Comparison of ENCODE assay signal across 8 cellular contexts in the genomic region with DNA sequence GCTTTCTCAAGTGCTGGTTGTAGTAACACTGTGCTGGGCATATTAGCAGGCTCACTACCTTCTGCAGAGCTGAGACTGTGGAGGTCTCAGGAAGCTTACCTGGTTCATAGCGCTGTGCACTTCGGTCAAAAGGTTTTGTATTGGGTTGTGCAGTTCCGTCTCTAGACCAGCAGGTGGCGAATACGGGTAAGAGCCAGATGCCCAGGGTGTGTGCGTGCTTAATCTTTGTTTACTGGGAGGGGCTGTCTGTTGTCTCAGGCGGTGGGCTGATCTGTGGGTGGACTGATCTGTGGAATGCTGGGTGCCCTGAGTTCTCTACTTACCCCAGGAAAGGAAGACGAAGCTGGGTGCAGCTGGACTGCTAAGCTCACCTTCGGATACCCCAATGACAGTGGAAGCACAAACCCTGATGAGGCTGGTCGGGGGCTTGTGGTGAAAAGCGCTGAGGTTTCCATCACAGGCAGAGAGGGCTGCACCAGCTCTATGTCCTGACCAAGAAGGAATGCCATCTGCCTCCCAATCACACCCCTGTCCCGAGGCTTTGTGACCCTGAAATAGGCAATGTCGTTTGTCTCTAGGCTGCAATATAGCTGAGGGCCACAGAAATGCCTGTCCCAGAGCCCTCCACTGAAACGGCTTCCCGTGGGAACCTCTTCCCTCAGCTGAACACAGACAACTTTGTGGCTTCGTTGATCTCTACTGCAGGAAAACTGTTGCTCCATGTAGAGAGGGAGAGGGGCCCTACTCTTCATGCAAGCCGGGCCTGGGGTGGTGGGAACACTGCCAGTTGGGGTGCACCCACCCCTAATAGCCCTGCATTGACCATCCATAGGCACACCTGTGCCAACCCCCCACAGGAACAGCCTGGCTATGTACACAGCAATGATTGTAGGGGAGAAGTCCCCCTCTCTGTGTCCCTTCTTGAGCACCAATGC. TPM values are rescaled to one million over a fixed set of nuclear protein-coding genes. Genes with fewer than 3 reads are reported as not detected.
A peak's percentile ranks its signal among the peaks of the same experiment; 100 is the strongest.
DNase-seq lines count a peak whose midpoint lies in the region; ATAC-seq and FAIRE-seq lines count a peak whose summit lies in the region.

No MANE protein-coding gene starts in this region.

- FAIRE-seq in GM18507 (lab: Jason Lieb, UNC) = peak; percentile 91

- ATAC-seq in HG03139 (IDR thresholded peaks at IDR 0.05; ENCODE audit: unreplicated experiment) = peak; percentile 90

- peak; percentile 37 for DNase-seq in 8988T
- DNase-seq in GM18507 (ENCODE audit: extremely low spot score, insufficient read length, low read depth) = peak; percentile 54
- DNase-seq in NCI-H345 treated with DMSO at 0.1 percent for 48 hours (lab: John Stamatoyannopoulos, UW; ENCODE audit: unreplicated experiment) = peak; percentile 94
- DNase-seq in activated CD4-positive, alpha-beta T cell treated with anti-CD3 and anti-CD28 coated beads for 1 hour = peak; percentile 58
- DNase-seq in cerebellum (ENCODE audit: low spot score) = peak; percentile 66
- peak; percentile 92 for DNase-seq in left kidney (ENCODE audit: low read depth, low spot score)
- peak; percentile 64 to 65 for DNase-seq in stimulated activated CD4-positive, alpha-beta T cell treated with anti-CD3 and anti-CD28 coated beads, Interleukin-2, amount 100 ng/mL, for 24 hours

RNA-seq across cellular contexts. Expression of gene FAM117B, which starts 45.9 kb away (rescaled TPM):
- 29.9 TPM for total RNA-seq in cerebellum

Comparison
In these comparisons a context has a peak if more than half of its experiments do, and no peak if none do; other contexts are left out.
1. Peak in every context shown above with its lines: DNase-seq and ATAC-seq.
2. DNase-seq: peak in every context shown above with its lines; median percentile 94 in NCI-H345 treated with DMSO at 0.1 percent for 48 hours; 92 in left kidney; 66 in cerebellum; 64 in stimulated activated CD4-positive, alpha-beta T cell treated with anti-CD3 and anti-CD28 coated beads, Interleukin-2, amount 100 ng/mL, for 24 hours; 58 in activated CD4-positive, alpha-beta T cell treated with anti-CD3 and anti-CD28 coated beads for 1 hour; 54 in GM18507; 37 in 8988T.